1 cellular context compared by ENCODE assay signal in the genomic region with DNA sequence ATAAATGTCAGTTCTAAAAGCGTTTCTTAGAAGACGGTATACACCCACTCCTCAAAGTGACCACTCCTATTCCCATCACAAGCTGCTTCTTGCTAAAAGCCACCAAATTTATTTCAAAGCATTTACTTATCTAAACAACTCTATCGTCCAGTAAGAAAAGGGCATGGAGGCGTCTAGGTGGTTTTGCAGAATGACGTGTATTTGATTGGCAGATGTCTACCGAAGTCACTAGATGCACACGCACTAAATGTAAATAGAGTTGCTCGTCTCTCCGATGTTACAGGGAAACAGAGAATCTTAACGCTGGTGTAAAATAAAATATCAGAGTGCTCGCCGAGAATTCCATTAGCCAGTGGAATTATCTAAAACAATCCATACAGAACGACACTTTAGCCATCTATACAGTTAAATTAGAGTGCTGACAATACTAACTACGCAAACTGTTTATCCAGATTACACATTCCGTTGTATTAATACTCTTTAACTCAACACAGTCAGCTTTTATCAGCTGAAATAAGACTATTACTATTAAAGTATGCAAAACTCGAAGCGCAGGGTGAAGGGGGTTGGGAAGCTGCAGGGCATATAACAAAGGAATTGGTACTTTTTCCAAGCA.
TF ChIP-seq lines count a peak whose summit lies in the region.

No MANE protein-coding gene starts in this region.

TF ChIP-seq in H1, 55 proteins besides CTCF, POLR2A, EP300 and RAD21:
- TF ChIP-seq SAP30 (IDR thresholded peaks at IDR 0.05; ENCODE audit: insufficient read depth, insufficient replicate concordance, low read length), result no peak
- no peak for TF ChIP-seq POLR2AphosphoS5 (IDR thresholded peaks at IDR 0.05; ENCODE audit: low read depth, low read length)
- TF ChIP-seq JUN (IDR thresholded peaks at IDR 0.05; ENCODE audit: low read depth, low read length), result no peak
- TF ChIP-seq EZH2 (IDR thresholded peaks at IDR 0.05; ENCODE audit: low read depth, low read length, severe bottlenecking), result no peak
- TF ChIP-seq SP1 (IDR thresholded peaks at IDR 0.05; ENCODE audit: low read depth, low read length), result no peak
- TF ChIP-seq RNF2 (IDR thresholded peaks at IDR 0.05; ENCODE audit: borderline replicate concordance, low read depth, low read length, missing control alignments, poor library complexity, severe bottlenecking), result no peak
- TF ChIP-seq YY1 (IDR thresholded peaks at IDR 0.05; ENCODE audit: low read depth, low read length), result no peak
- TF ChIP-seq TEAD4 (IDR thresholded peaks at IDR 0.05; ENCODE audit: low read depth, low read length), result no peak
- TF ChIP-seq TAF7 (optimal IDR thresholded peaks at IDR 0.05; ENCODE audit: borderline replicate concordance, low read depth, low read length), result no peak
- no peak for TF ChIP-seq MAFK (IDR thresholded peaks at IDR 0.05; ENCODE audit: low read depth, low read length)
- no peak for TF ChIP-seq BRCA1 (IDR thresholded peaks at IDR 0.05; ENCODE audit: low read depth, low read length)
- TF ChIP-seq, protein P1, sequence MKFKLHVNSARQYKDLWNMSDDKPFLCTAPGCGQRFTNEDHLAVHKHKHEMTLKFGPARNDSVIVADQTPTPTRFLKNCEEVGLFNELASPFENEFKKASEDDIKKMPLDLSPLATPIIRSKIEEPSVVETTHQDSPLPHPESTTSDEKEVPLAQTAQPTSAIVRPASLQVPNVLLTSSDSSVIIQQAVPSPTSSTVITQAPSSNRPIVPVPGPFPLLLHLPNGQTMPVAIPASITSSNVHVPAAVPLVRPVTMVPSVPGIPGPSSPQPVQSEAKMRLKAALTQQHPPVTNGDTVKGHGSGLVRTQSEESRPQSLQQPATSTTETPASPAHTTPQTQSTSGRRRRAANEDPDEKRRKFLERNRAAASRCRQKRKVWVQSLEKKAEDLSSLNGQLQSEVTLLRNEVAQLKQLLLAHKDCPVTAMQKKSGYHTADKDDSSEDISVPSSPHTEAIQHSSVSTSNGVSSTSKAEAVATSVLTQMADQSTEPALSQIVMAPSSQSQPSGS (IDR thresholded peaks at IDR 0.05; ENCODE audit: low read length), result no peak
